Comparison of ENCODE assay signal across 17 cellular contexts in the genomic region with DNA sequence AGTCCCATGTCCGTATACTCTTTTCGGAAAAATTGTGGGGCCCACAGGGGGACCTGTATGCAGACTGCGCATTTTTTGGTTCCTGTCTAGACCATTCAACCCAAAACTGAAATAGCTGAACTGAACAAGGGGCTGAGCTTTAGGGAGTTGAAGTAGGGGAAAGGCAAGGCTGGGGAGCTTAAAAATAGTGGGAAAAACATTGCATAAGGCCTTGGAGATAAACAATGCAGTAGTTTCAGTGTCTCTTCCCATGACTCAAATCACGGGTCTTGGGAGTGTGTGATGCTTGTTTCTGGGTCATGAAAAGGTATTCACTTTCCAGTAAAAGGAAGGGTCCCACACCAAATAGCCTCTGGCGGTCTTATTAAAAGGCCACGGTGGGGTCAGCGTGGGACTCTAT.
DNase-seq lines count a peak whose midpoint lies in the region; ATAC-seq, FAIRE-seq and TF ChIP-seq lines count a peak whose summit lies in the region.
"Had no signal": no experiment of that assay in that cellular context is flagged by ENCODE, and none has a peak within 500 bp of the region (broad histone marks: within the 10 kb centered on the region; RNA-seq: fewer than 3 reads in every experiment).

No MANE protein-coding gene starts in this region.

- H3K9me3 ChIP-seq in A549 = no peaks in the 10 kb centered on the region
- no peaks in the 10 kb centered on the region for H3K9me3 ChIP-seq in mammary epithelial cell (replicated peaks; ENCODE audit: insufficient read depth, low read length)
- H3K9me3 ChIP-seq in A673 (ENCODE audit: low read depth, low read length, poor library complexity, severe bottlenecking) = no peaks in the 10 kb centered on the region
- H3K9me3 ChIP-seq: BLaER1 treated with 17β-estradiol and CSF1 and Interleukin-3, amounts not matched to agents 10 nM and 100 nM had no signal

- TF ChIP-seq CTCF in A549 (IDR thresholded peaks at IDR 0.05) (no peak), mammary epithelial cell (conservative IDR thresholded peaks at IDR 0.05 in 1 of 2, IDR thresholded peaks at IDR 0.05 in 1 of 2; ENCODE audit: extremely low read depth in 1 of 2, insufficient read depth in 1 of 2, low read depth in 1 of 2, low read length in 2 of 2) (no peak), A673 (conservative IDR thresholded peaks at IDR 0.05; ENCODE audit: low read depth, low read length) (no peak)

- 85% methylated on average over 7 of the region's 7 CpGs for WGBS in A549 (ENCODE audit: missing lambda C conversion rate)
- 81% methylated on average over 7 of the region's 7 CpGs for WGBS in mammary epithelial cell (ENCODE audit: low coverage, missing lambda C conversion rate)

- in situ Hi-C loops in mammary epithelial cell (cut with MboI; ENCODE audit: low sequenced_read_pairs in 2 of 2) = no loop called here

- BruUV-seq in mammary epithelial cell (replicated peaks; lab: Mats Ljungman, UMichigan) (no TSS peak), A673 (replicated peaks; lab: Mats Ljungman, UMichigan) (no TSS peak)

- POLR2A ChIA-PET in A549 (lab: Yijun Ruan, JAX) = interaction anchor here (0.5 kb wide), 1 partner anchor 134 kb away, joined by 3 read pairs; no protein-coding TSS in a partner anchor
- POLR2A ChIA-PET in A673 (lab: Charles Lee; ENCODE audit: low non-redundant PET) = no interaction called here

- no peak overlapping the region for H2AFZ ChIP-seq in mammary epithelial cell (ENCODE audit: low read depth, low read length)

- H3K4me1 ChIP-seq in A549 (peaks cover 21% of the 10 kb centered on the region), mammary epithelial cell (ENCODE audit: insufficient read depth, low read length) (peaks cover 51% of the 10 kb centered on the region), A673 (ENCODE audit: insufficient read depth, low read length, poor library complexity, severe bottlenecking) (peaks cover 26% of the 10 kb centered on the region)

- H3K9ac ChIP-seq in mammary epithelial cell (ENCODE audit: insufficient read depth, low read length) = peak overlapping the region; percentile 44
- H3K9ac ChIP-seq: BLaER1 treated with 17β-estradiol and CSF1 and Interleukin-3, amounts not matched to agents 10 nM and 100 nM had no signal

- ATAC-seq in A549 = no peak

- no peaks in the 10 kb centered on the region for H4K20me1 ChIP-seq in mammary epithelial cell (ENCODE audit: insufficient read depth, low read length)
- H4K20me1 ChIP-seq: BLaER1 treated with 17β-estradiol and CSF1 and Interleukin-3, amounts not matched to agents 10 nM and 100 nM had no signal

- H3K4me2 ChIP-seq in A549 (no peak overlapping the region), mammary epithelial cell (ENCODE audit: insufficient read depth, low read depth, low read length) (peak overlapping the region; percentile 51)

- H3K4me3 ChIP-seq in A549 = no peak overlapping the region
- H3K4me3 ChIP-seq in mammary epithelial cell (replicated peaks in 1 of 3; ENCODE audit: insufficient read depth in 1 of 3, low read depth in 2 of 3, low read length in 3 of 3) = no peak overlapping the region
- H3K4me3 ChIP-seq in A673 (ENCODE audit: low read depth, low read length, poor library complexity, severe bottlenecking) = no peak overlapping the region
- H3K4me3 ChIP-seq: BLaER1 treated with 17β-estradiol and CSF1 and Interleukin-3, amounts not matched to agents 10 nM and 100 nM had no signal

- TF ChIP-seq POLR2A in A549 (IDR thresholded peaks at IDR 0.05; ENCODE audit: low read length) = no peak

- DNase-seq in A549 (ENCODE audit: low read depth in 1 of 2, low spot score in 1 of 2) (no peak), mammary epithelial cell (peak; percentile 68), fibroblast of peridontal ligament (ENCODE audit: extremely low read depth) (peak; percentile 53), medulla oblongata (ENCODE audit: extremely low spot score) (peak; percentile 55), SIG-M5 (lab: John Stamatoyannopoulos, UW) (no peak), GM19239 (ENCODE audit: insufficient read length, low spot score) (no peak), A673 (ENCODE audit: low spot score) (no peak)
- no peak for DNase-seq in activated CD4-positive, alpha-beta T cell treated with anti-CD3 and anti-CD28 coated beads for 48 hours
- DNase-seq: 8988T; CD8-positive, alpha-beta memory T cell; H9; NCI-H187; NCI-H226; NCI-H524 treated with DMSO at 0.1 percent for 48 hours had no signal

- H3K79me2 ChIP-seq in mammary epithelial cell (ENCODE audit: insufficient read depth, low read length) = no peaks in the 10 kb centered on the region

- FAIRE-seq in A549 (lab: Jason Lieb, UNC) (no peak), GM19239 (lab: Jason Lieb, UNC) (no peak)
- FAIRE-seq: HTR-8/SVneo had no signal

- TF ChIP-seq RAD21 in A549 (conservative IDR thresholded peaks at IDR 0.05 in 1 of 2, IDR thresholded peaks at IDR 0.05 in 1 of 2) = no peak

- dilution Hi-C loops in mammary epithelial cell (cut with HindIII; ENCODE audit: low sequenced_read_pairs) = no loop called here

- intact Hi-C loops in mammary epithelial cell (cut with micrococcal nuclease) = loop anchor here (10.0 kb wide), 1 partner anchor 129 kb away; no protein-coding TSS in a partner anchor
- intact Hi-C loops in A673 (cut with micrococcal nuclease; ENCODE audit: unreplicated experiment) = loop anchor here (10.0 kb wide), 1 partner anchor 409 kb away; no protein-coding TSS in a partner anchor

- CTCF ChIA-PET in A549 (lab: Yijun Ruan, JAX) = interaction anchor here (1.7 kb wide), 1 partner anchor 9 kb away, joined by 5 read pairs; no protein-coding TSS in a partner anchor
- CTCF ChIA-PET in mammary epithelial cell (lab: Charles Lee; ENCODE audit: low non-redundant PET) = no interaction called here
- CTCF ChIA-PET in A673 (lab: Charles Lee) = no interaction called here

- H3K27me3 ChIP-seq in mammary epithelial cell (ENCODE audit: insufficient read depth, low read length) = no peaks in the 10 kb centered on the region
- H3K27me3 ChIP-seq in A673 (replicated peaks; ENCODE audit: insufficient read depth, low read depth, low read length, poor library complexity) = no peaks in the 10 kb centered on the region
- H3K27me3 ChIP-seq: BLaER1 treated with 17β-estradiol and CSF1 and Interleukin-3, amounts not matched to agents 10 nM and 100 nM had no signal

- H3K36me3 ChIP-seq in mammary epithelial cell (ENCODE audit: insufficient read depth, low read length) (no peaks in the 10 kb centered on the region), A673 (ENCODE audit: insufficient read depth, low read length, poor library complexity, severe bottlenecking) (no peaks in the 10 kb centered on the region)
- H3K36me3 ChIP-seq: BLaER1 treated with 17β-estradiol and CSF1 and Interleukin-3, amounts not matched to agents 10 nM and 100 nM had no signal

- H3K27ac ChIP-seq in A549 = peak overlapping the region; percentile 49 to 86; a peak in 4 of 6 replicates
- peak overlapping the region; percentile 90 for H3K27ac ChIP-seq in mammary epithelial cell (ENCODE audit: insufficient read depth, low read depth, low read length)
- no peak overlapping the region for H3K27ac ChIP-seq in A673 (ENCODE audit: low read depth, low read length, poor library complexity, severe bottlenecking)
- H3K27ac ChIP-seq: BLaER1 treated with 17β-estradiol and CSF1 and Interleukin-3, amounts not matched to agents 10 nM and 100 nM; HL-60 had no signal

- TF ChIP-seq EP300 in A549 (IDR thresholded peaks at IDR 0.05) = no peak

TF ChIP-seq in A549, 52 proteins besides CTCF, POLR2A, EP300 and RAD21:
- TF ChIP-seq EHF (CRISPR knock-in tag; IDR thresholded peaks at IDR 0.05) (no peak), TP53 (CRISPR knock-in tag; IDR thresholded peaks at IDR 0.05) (no peak), PBX3 (IDR thresholded peaks at IDR 0.05) (no peak), RARB (CRISPR knock-in tag; IDR thresholded peaks at IDR 0.05) (no peak), FOXS1 (CRISPR knock-in tag; IDR thresholded peaks at IDR 0.05) (no peak), GATA3 (IDR thresholded peaks at IDR 0.05; ENCODE audit: borderline replicate concordance) (no peak), CHD4 (IDR thresholded peaks at IDR 0.05; ENCODE audit: borderline replicate concordance) (no peak), HOXB5 (CRISPR knock-in tag; IDR thresholded peaks at IDR 0.05) (no peak), HDAC2 (IDR thresholded peaks at IDR 0.05) (no peak)

Comparison
In these comparisons a context has a peak if more than half of its experiments do, and no peak if none do; other contexts are left out.
1. DNase-seq: peak in mammary epithelial cell (single experiment), fibroblast of peridontal ligament (single experiment) and medulla oblongata (single experiment); none in A549 (0 of 2), SIG-M5 (single experiment), activated CD4-positive, alpha-beta T cell treated with anti-CD3 and anti-CD28 coated beads for 48 hours (single experiment), GM19239 (single experiment) and A673 (single experiment).